In the genomic region with DNA sequence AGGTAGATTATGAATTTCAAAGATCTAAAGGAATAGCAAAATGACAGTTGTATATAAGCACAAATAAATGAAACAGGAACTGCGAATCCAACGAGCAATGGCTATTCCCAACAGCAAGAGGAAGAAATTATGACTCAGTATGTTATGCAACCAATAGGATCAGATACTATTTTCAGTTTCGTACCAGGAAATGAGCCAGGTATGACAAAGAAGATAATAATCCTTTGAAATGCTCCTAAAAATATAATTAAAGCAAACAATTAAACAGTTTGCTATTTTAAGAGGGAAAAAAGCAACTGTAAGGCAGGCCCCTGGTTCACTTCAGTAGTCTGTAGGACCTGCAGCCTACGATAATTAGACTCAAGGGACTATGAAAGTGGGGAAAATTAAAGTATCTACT, we compare ENCODE assay signal across 8 cellular contexts. TPM values are rescaled to one million over a fixed set of nuclear protein-coding genes. Genes with fewer than 3 reads are reported as not detected.
A peak's percentile ranks its signal among the peaks of the same experiment; 100 is the strongest.
DNase-seq lines count a peak whose midpoint lies in the region; ATAC-seq and TF ChIP-seq lines count a peak whose summit lies in the region.

No MANE protein-coding gene starts in this region.

- POLR2A ChIA-PET in AG04450 (lab: Yijun Ruan, JAX), result no interaction called here

- no peak for TF ChIP-seq CTCF in AG04450 (IDR thresholded peaks at IDR 0.05; ENCODE audit: low read depth, low read length)
- no peak for TF ChIP-seq CTCF in mucosa of descending colon (IDR thresholded peaks at IDR 0.05)

- CTCF ChIA-PET in AG04450 (lab: Charles Lee), result no interaction called here

- H3K27ac ChIP-seq in AG04450 (ENCODE audit: low read depth, low read length), result no peak overlapping the region

- H3K27me3 ChIP-seq in AG04450 (ENCODE audit: control insufficient read depth, insufficient read depth, low read length), result no peaks in the 10 kb centered on the region

- peak; percentile 60 for DNase-seq in AG04450 (ENCODE audit: low read depth, low spot score)
- peak; percentile 92 for DNase-seq in MV-4-11 (lab: John Stamatoyannopoulos, UW)
- DNase-seq in dedifferentiated amniotic fluid mesenchymal stem cell (ENCODE audit: extremely low spot score), result peak; percentile 47
- no peak for DNase-seq in mucosa of descending colon
- DNase-seq in NCI-H1048 (lab: John Stamatoyannopoulos, UW), result no peak
- DNase-seq in activated effector memory CD4-positive, alpha-beta T cell treated with Interleukin-2 at 50 U/mL for 16 hours, result no peak
- DNase-seq in DMS53 treated with DMSO at 0.1 percent for 48 hours (lab: John Stamatoyannopoulos, UW; ENCODE audit: unreplicated experiment), result no peak

- intact Hi-C loops in mucosa of descending colon (cut with DNase I, micrococcal nuclease), result no loop called here

- H3K4me1 ChIP-seq in mucosa of descending colon (ENCODE audit: low read depth), result no peaks in the 10 kb centered on the region

- no peaks in the 10 kb centered on the region for H3K36me3 ChIP-seq in mucosa of descending colon (ENCODE audit: low read depth)

- ATAC-seq in mucosa of descending colon (peak; percentile 92), GM21447 (IDR thresholded peaks at IDR 0.05; ENCODE audit: unreplicated experiment) (no peak)

- H3K9me3 ChIP-seq in AG04450 (ENCODE audit: control insufficient read depth, insufficient read depth, low read length), result no peaks in the 10 kb centered on the region
- H3K9me3 ChIP-seq in mucosa of descending colon, result no peaks in the 10 kb centered on the region

- H3K4me3 ChIP-seq in AG04450 (ENCODE audit: low read depth, low read length), result no peak overlapping the region
- H3K4me3 ChIP-seq in mucosa of descending colon, result no peak overlapping the region

RNA-seq across cellular contexts. Expression of a gene that starts 58.9 kb away (rescaled TPM):
- 6.7 and 9.1 TPM in 2 replicates for polyA plus RNA-seq in AG04450 (2011; rRNA removed)
- polyA minus RNA-seq in AG04450 (2011; rRNA and poly(A)+ RNA removed), result 4.2 and 8.1 TPM in 2 replicates
- total RNA-seq in mucosa of descending colon, result 10 to 100 TPM; 18.2 to 37.2 (median 26.6) TPM

Comparison
In these comparisons a context has a peak if more than half of its experiments do, and no peak if none do; other contexts are left out.
1. DNase-seq: peak in AG04450 (single experiment), MV-4-11 (single experiment) and dedifferentiated amniotic fluid mesenchymal stem cell (single experiment); none in mucosa of descending colon (0 of 3), NCI-H1048 (single experiment), activated effector memory CD4-positive, alpha-beta T cell treated with Interleukin-2 at 50 U/mL for 16 hours (single experiment) and DMS53 treated with DMSO at 0.1 percent for 48 hours (single experiment).